In genomic region chr9:93291536-93292287, GRCh38 we compare ENCODE assay signal across 1 cellular context.
TF ChIP-seq lines count a peak whose summit lies in the region.

No MANE protein-coding gene starts in this region.

TF ChIP-seq in H1, 55 proteins besides CTCF, POLR2A, EP300 and RAD21:
- TF ChIP-seq CBX5 (IDR thresholded peaks at IDR 0.05; ENCODE audit: low read depth, low read length), result no peak
TF ChIP-seq in H1: peak in this region for 0.
